22 cellular contexts compared by ENCODE assay signal in genomic region chr3:64648927-64649906, GRCh38. TPM values are rescaled to one million over a fixed set of nuclear protein-coding genes. Genes with fewer than 3 reads are reported as not detected.
DNase-seq lines count a peak whose midpoint lies in the region; ATAC-seq and TF ChIP-seq lines count a peak whose summit lies in the region.
"Had no signal": no experiment of that assay in that cellular context is flagged by ENCODE, and none has a peak within 500 bp of the region (broad histone marks: within the 10 kb centered on the region; RNA-seq: fewer than 3 reads in every experiment).

No MANE protein-coding gene starts in this region.

- peak; percentile 29 for DNase-seq in SK-N-SH
- peak; percentile 79 for DNase-seq in SHP77 treated with DMSO at 0.1 percent for 48 hours (lab: John Stamatoyannopoulos, UW)
- no peak for DNase-seq in mucosa of descending colon
- DNase-seq in transverse colon, result no peak
- DNase-seq: activated CD4-positive, alpha-beta T cell treated with anti-CD3 and anti-CD28 coated beads for 48 hours; amygdala; CD8-positive, alpha-beta memory T cell; hippocampal formation; NCI-H1436; NCI-H524; Peyer's patch; stimulated activated CD4-positive, alpha-beta T cell treated with anti-CD3 and anti-CD28 coated beads, Interleukin-4, amount 100 ng/mL, for 24 hours; T1000; trophoblast cell; WERI-Rb-1 had no signal

- in situ Hi-C loops in transverse colon (cut with MboI; ENCODE audit: low pct_ligation_motif_present in 1 of 4, low pct_unique_long_range_greater_than_20kb in 1 of 4, low sequenced_read_pairs in 3 of 4), result no loop called here

- no peak overlapping the region for H3K4me2 ChIP-seq in SK-N-SH

- POLR2A ChIA-PET in SK-N-SH (lab: Yijun Ruan, JAX), result no interaction called here

- H3K27me3 ChIP-seq in SK-N-SH (ENCODE audit: insufficient read depth) (no peaks in the 10 kb centered on the region), transverse colon (no peaks in the 10 kb centered on the region)
- H3K27me3 ChIP-seq: neutrophil, Peyer's patch had no signal

- peaks cover 10 to 89% of the 10 kb centered on the region in 2 experiments for H3K36me3 ChIP-seq in SK-N-SH (replicated peaks in 1 of 2; ENCODE audit: control insufficient read depth in 1 of 2, insufficient read depth in 2 of 2, low read length in 1 of 2)
- H3K36me3 ChIP-seq in mucosa of descending colon (ENCODE audit: low read depth), result no peaks in the 10 kb centered on the region
- H3K36me3 ChIP-seq in transverse colon, result no peaks in the 10 kb centered on the region
- H3K36me3 ChIP-seq: neutrophil, Peyer's patch, WERI-Rb-1 had no signal

- no peak for TF ChIP-seq CTCF in SK-N-SH (IDR thresholded peaks at IDR 0.05)
- no peak for TF ChIP-seq CTCF in mucosa of descending colon (IDR thresholded peaks at IDR 0.05)
- TF ChIP-seq CTCF in transverse colon (IDR thresholded peaks at IDR 0.05), result no peak

- intact Hi-C loops in mucosa of descending colon (cut with DNase I, micrococcal nuclease), result no loop called here
- intact Hi-C loops in transverse colon (cut with DNase I; ENCODE audit: low total_unique reads), result no loop called here

- no peaks in the 10 kb centered on the region for H4K20me1 ChIP-seq in SK-N-SH (ENCODE audit: insufficient read depth)

- H3K4me1 ChIP-seq in SK-N-SH (ENCODE audit: control insufficient read depth in 1 of 2, insufficient read depth in 2 of 2, low read depth in 1 of 2, low read length in 1 of 2) (peaks cover 0 to 30% of the 10 kb centered on the region in 2 experiments; a peak in 2 of 4 replicates), mucosa of descending colon (ENCODE audit: low read depth) (peaks cover 7% of the 10 kb centered on the region), transverse colon (peaks cover 0 to 25% (median 3%) of the 10 kb centered on the region in 4 donors)
- H3K4me1 ChIP-seq: Peyer's patch had no signal

- H3K9ac ChIP-seq in SK-N-SH, result no peak overlapping the region

- no peak overlapping the region for H2AFZ ChIP-seq in SK-N-SH (ENCODE audit: low read depth)

- TF ChIP-seq RAD21 in SK-N-SH (IDR thresholded peaks at IDR 0.05; ENCODE audit: low read length), result no peak

- 62% methylated on average over 11 of the region's 11 CpGs for WGBS in SK-N-SH (ENCODE audit: low lambda C conversion rate)
- 64 to 69% methylated on average over 4 to 11 of the region's 11 CpGs for WGBS in transverse colon (ENCODE audit: low coverage in 1 of 2), 2 donors

- H3K79me2 ChIP-seq in SK-N-SH (ENCODE audit: insufficient read depth), result no peaks in the 10 kb centered on the region

- TF ChIP-seq POLR2A in transverse colon (IDR thresholded peaks at IDR 0.05), result no peak

- peaks cover 6% of the 10 kb centered on the region for H3F3A ChIP-seq in SK-N-SH (replicated peaks; ENCODE audit: insufficient read depth)

- CTCF ChIA-PET in SK-N-SH (lab: Yijun Ruan, JAX), result interaction anchor here (0.9 to 1.5 kb wide), 4 partner anchors 9 to 119 kb away, joined by 3 to 4 read pairs (median 3); no protein-coding TSS in a partner anchor

- H3K4me3 ChIP-seq in SK-N-SH (ENCODE audit: low read depth in 2 of 2, low read length in 1 of 2) (no peak overlapping the region), mucosa of descending colon (no peak overlapping the region), transverse colon (no peak overlapping the region)
- H3K4me3 ChIP-seq: K562, Peyer's patch had no signal

- no peaks in the 10 kb centered on the region for H3K9me2 ChIP-seq in SK-N-SH

- H3K27ac ChIP-seq in SK-N-SH (ENCODE audit: low read depth in 2 of 2, low read length in 1 of 2), result peak overlapping the region in 1 of 2 experiments; percentile 63; a peak in 2 of 4 replicates
- H3K27ac ChIP-seq in transverse colon, result peak overlapping the region in 3 of 4 donors; percentile 36 to 43 (median 41)
- H3K27ac ChIP-seq: neutrophil, Peyer's patch, WERI-Rb-1 had no signal

- TF ChIP-seq EP300 in SK-N-SH (IDR thresholded peaks at IDR 0.05; ENCODE audit: borderline replicate concordance in 1 of 2, low read depth in 1 of 2, low read length in 1 of 2) (peak in 1 of 2 experiments; percentile 31; a peak in 1 of 4 replicates), transverse colon (IDR thresholded peaks at IDR 0.05; ENCODE audit: low read depth) (no peak)

- H3K9me3 ChIP-seq in SK-N-SH (no peaks in the 10 kb centered on the region), mucosa of descending colon (no peaks in the 10 kb centered on the region), transverse colon (no peaks in the 10 kb centered on the region)
- H3K9me3 ChIP-seq: neutrophil, Peyer's patch had no signal

- ATAC-seq in SK-N-SH treated with all-trans-retinoic acid at 6 μM for 48 hours (no peak), mucosa of descending colon (peak; percentile 47), HG03521 (IDR thresholded peaks at IDR 0.05; ENCODE audit: unreplicated experiment) (no peak), HG02885 (IDR thresholded peaks at IDR 0.05; ENCODE audit: poor library complexity, unreplicated experiment) (no peak), HG03378 (IDR thresholded peaks at IDR 0.05; ENCODE audit: unreplicated experiment) (no peak)
- ATAC-seq: K562 had no signal

TF ChIP-seq in SK-N-SH, 30 proteins besides CTCF, POLR2A, EP300 and RAD21:
- peak; percentile 44; the same call in 1 of the 2 replicates for TF ChIP-seq MXI1 (IDR thresholded peaks at IDR 0.05; ENCODE audit: low read depth, low read length)
- TF ChIP-seq JUND (IDR thresholded peaks at IDR 0.05), result no peak
- peak; percentile 57; the same call in 1 of the 2 replicates for TF ChIP-seq GATA2 (CRISPR knock-in tag; IDR thresholded peaks at IDR 0.05)

TF ChIP-seq in SK-N-SH treated with all-trans-retinoic acid at 6 μM for 48 hours, 23 proteins besides CTCF, POLR2A, EP300 and RAD21:
- TF ChIP-seq ZC3H10 (CRISPR knock-in tag; IDR thresholded peaks at IDR 0.05) (no peak), POU6F1 (CRISPR knock-in tag; IDR thresholded peaks at IDR 0.05; ENCODE audit: borderline replicate concordance, low read depth) (no peak), ZNF565 (CRISPR knock-in tag; conservative IDR thresholded peaks at IDR 0.05; ENCODE audit: low read depth) (no peak), TSHZ2 (CRISPR knock-in tag; IDR thresholded peaks at IDR 0.05) (no peak), ZFP3 (CRISPR knock-in tag; IDR thresholded peaks at IDR 0.05) (no peak)
TF ChIP-seq in SK-N-SH treated with all-trans-retinoic acid at 6 μM for 48 hours: peak in this region for 0.

RNA-seq across cellular contexts. Expression of gene ADAMTS9, which starts 38.6 kb away (rescaled TPM):
- 4.1 and 7.1 TPM in 2 replicates for polyA plus RNA-seq in SK-N-SH (2012; rRNA removed)
- polyA plus RNA-seq in SK-N-SH (2012; cell fraction: cytosol; rRNA removed), result 8.7 and 13.3 TPM in 2 replicates
- 9.3 and 9.7 TPM in 2 replicates for polyA plus RNA-seq in SK-N-SH (2012; cell fraction: nucleus; rRNA removed)
- total RNA-seq in mucosa of descending colon (10 to 100 TPM in 2 of 3 donors, 1 to 10 TPM in 1; 7.4 to 20.5 (median 20.1) TPM), transverse colon (10 to 100 TPM in 2 of 4 donors, 1 to 10 TPM in 2; 6.3 to 20.1 (median 13.0) TPM)
- total RNA-seq: activated T-helper 2 cell treated with anti-CD3 and anti-CD28 coated beads, Interferon-gamma antibody, Interleukin-2, Interleukin-4, amounts not matched to agents 10 μg/mL and 5 μg/mL and 100 μg/mL, durations not matched to agents 14 hours and 24 hours and 36 hours; CD8-positive, alpha-beta memory T cell had no signal
- polyA plus RNA-seq: CD8-positive, alpha-beta memory T cell had no signal

Comparison
In these comparisons a context has a peak if more than half of its experiments do, and no peak if none do; other contexts are left out.
1. DNase-seq: peak in SK-N-SH (single experiment) and SHP77 treated with DMSO at 0.1 percent for 48 hours (single experiment); none in mucosa of descending colon (0 of 3) and transverse colon (single experiment).